In the genomic region with DNA sequence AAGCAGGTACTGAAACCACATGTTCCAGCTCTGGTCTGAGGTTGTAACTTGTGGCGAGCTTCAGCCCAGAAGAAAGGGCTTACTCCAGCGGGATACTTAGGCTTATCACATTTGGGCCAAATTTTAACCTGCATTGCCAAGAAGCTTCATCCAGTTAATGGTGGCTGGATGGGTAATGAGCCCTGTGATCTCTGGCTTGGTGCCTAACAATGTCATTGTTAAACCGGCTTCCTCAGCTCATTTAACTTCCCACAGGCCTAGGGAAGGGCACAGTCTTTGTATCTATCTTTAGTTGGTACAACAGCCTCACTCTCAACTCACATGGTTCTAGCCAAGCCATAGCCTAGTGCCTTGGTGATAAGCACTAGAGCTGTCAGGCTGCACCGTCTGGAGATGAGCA, we compare ENCODE assay signal across 17 cellular contexts. TPM values are rescaled to one million over a fixed set of nuclear protein-coding genes. Genes with fewer than 3 reads are reported as not detected.
A peak's percentile ranks its signal among the peaks of the same experiment; 100 is the strongest.
DNase-seq lines count a peak whose midpoint lies in the region; ATAC-seq, FAIRE-seq and TF ChIP-seq lines count a peak whose summit lies in the region.
"Had no signal": no experiment of that assay in that cellular context is flagged by ENCODE, and none has a peak within 500 bp of the region (broad histone marks: within the 10 kb centered on the region; RNA-seq: fewer than 3 reads in every experiment).

No MANE protein-coding gene starts in this region.

- no peaks in the 10 kb centered on the region for H3K9me3 Mint-ChIP-seq in H9
- no peaks in the 10 kb centered on the region for H3K9me3 Mint-ChIP-seq in CD4-positive, alpha-beta T cell
- H3K9me3 Mint-ChIP-seq: activated naive CD4-positive, alpha-beta T cell treated with anti-CD3 and anti-CD28 coated beads, Interleukin-2, amount 10 ng/mL, durations not matched to agents 7 days and 5 days; CD4-positive, CD25-positive, alpha-beta regulatory T cell; IgD-negative memory B cell had no signal

- H3K4me1 ChIP-seq in H9 (ENCODE audit: insufficient read depth, low read length) (peaks cover 2% of the 10 kb centered on the region; the same call in 1 of the 2 replicates), SK-N-SH (ENCODE audit: control insufficient read depth in 1 of 2, insufficient read depth in 2 of 2, low read depth in 1 of 2, low read length in 1 of 2) (peaks cover 31 to 50% of the 10 kb centered on the region in 2 experiments), heart left ventricle (peaks cover 0 to 33% (median 7%) of the 10 kb centered on the region in 12 donors), psoas muscle (peaks cover 44% of the 10 kb centered on the region)
- H3K4me1 ChIP-seq: transverse colon had no signal

- H2AFZ ChIP-seq in H9 (ENCODE audit: low read length) (no peak overlapping the region), SK-N-SH (ENCODE audit: low read depth) (0 out of 2 replicates have a peak overlapping the region, but pooled peaks have one; percentile 26)

- no peak overlapping the region for H2BK20ac ChIP-seq in H9 (ENCODE audit: low read depth, low read length, poor library complexity, severe bottlenecking)

- H3K36me3 ChIP-seq in SK-N-SH (replicated peaks in 1 of 2; ENCODE audit: control insufficient read depth in 1 of 2, insufficient read depth in 2 of 2, low read length in 1 of 2) (no peaks in the 10 kb centered on the region), heart left ventricle (no peaks in the 10 kb centered on the region), psoas muscle (ENCODE audit: insufficient read depth in 1 of 2, low read depth in 1 of 2) (no peaks in the 10 kb centered on the region)
- H3K36me3 ChIP-seq: transverse colon, WERI-Rb-1 had no signal

- no peak for TF ChIP-seq RAD21 in SK-N-SH (IDR thresholded peaks at IDR 0.05; ENCODE audit: low read length)

- no CpG with 5 or more reads among the region's 4 CpGs for whole genome bisulfite sequencing in H9 (ENCODE audit: extremely low coverage, insufficient read length, low lambda C conversion rate)
- WGBS in SK-N-SH (ENCODE audit: low lambda C conversion rate): 79% methylated on average over 4 of the region's 4 CpGs
- WGBS in heart left ventricle, 4 donors: 30 to 39% (median 35%) methylated on average over 4 of the region's 4 CpGs
- 33 to 42% (median 33%) methylated on average over 4 of the region's 4 CpGs for WGBS in psoas muscle, 3 donors

- no peak overlapping the region for H4K8ac ChIP-seq in H9 (replicated peaks; ENCODE audit: insufficient read length, low read depth, low read length)

- no peaks in the 10 kb centered on the region for H3K79me1 ChIP-seq in H9 (ENCODE audit: insufficient read depth, low read depth, low read length, poor library complexity, severe bottlenecking)

- H3K79me2 ChIP-seq in H9 (ENCODE audit: insufficient read depth, low read length) (no peaks in the 10 kb centered on the region), SK-N-SH (ENCODE audit: insufficient read depth) (no peaks in the 10 kb centered on the region)

- POLR2A ChIA-PET in SK-N-SH (lab: Yijun Ruan, JAX): interaction anchor here (0.8 to 1.8 kb wide), 6 partner anchors 13 to 165 kb away, joined by 3 to 11 read pairs (median 6); a partner anchor contains a TSS
- POLR2A ChIA-PET in CD4-positive, alpha-beta T cell (lab: Charles Lee): no interaction called here

- H3K27ac Mint-ChIP-seq in H9: no peak overlapping the region
- no peak overlapping the region for H3K27ac Mint-ChIP-seq in CD4-positive, alpha-beta T cell
- H3K27ac Mint-ChIP-seq: activated naive CD4-positive, alpha-beta T cell treated with anti-CD3 and anti-CD28 coated beads, Interleukin-2, amount 10 ng/mL, durations not matched to agents 7 days and 5 days; CD4-positive, CD25-positive, alpha-beta regulatory T cell; IgD-negative memory B cell had no signal

- TF ChIP-seq EP300 in SK-N-SH (IDR thresholded peaks at IDR 0.05; ENCODE audit: borderline replicate concordance in 1 of 2, low read depth in 1 of 2, low read length in 1 of 2): no peak

- H2BK15ac ChIP-seq in H9 (ENCODE audit: low read depth, low read length): no peak overlapping the region

- H3K14ac ChIP-seq in H9 (ENCODE audit: insufficient read depth, low read length): peak overlapping the region; percentile 13; the same call in 1 of the 2 replicates

- H2BK12ac ChIP-seq in H9 (ENCODE audit: insufficient read length, low read depth, low read length): no peak overlapping the region

- no peak overlapping the region for H2BK5ac ChIP-seq in H9 (ENCODE audit: insufficient read length, low read length)

- H3K9me3 ChIP-seq in H9 (ENCODE audit: control insufficient read depth, low read depth, low read length) (no peaks in the 10 kb centered on the region), SK-N-SH (no peaks in the 10 kb centered on the region), heart left ventricle (no peaks in the 10 kb centered on the region), psoas muscle (no peaks in the 10 kb centered on the region)
- no peaks in the 10 kb centered on the region for H3K9me3 ChIP-seq in CD4-positive, alpha-beta T cell (ENCODE audit: control insufficient read depth, low read length)
- H3K9me3 ChIP-seq: transverse colon had no signal

- no peak overlapping the region for H4K5ac ChIP-seq in H9 (ENCODE audit: insufficient read length, low read depth, low read length)

- H3K9ac ChIP-seq in H9 (ENCODE audit: extremely low read depth, insufficient read length, low read length) (no peak overlapping the region), SK-N-SH (peak overlapping the region; percentile 53; the same call in 1 of the 2 replicates)

- CTCF ChIA-PET in SK-N-SH (lab: Yijun Ruan, JAX): interaction anchor here (1.0 to 1.5 kb wide), 5 partner anchors 19 to 411 kb away, joined by 3 to 4 read pairs (median 3); no protein-coding TSS in a partner anchor
- CTCF ChIA-PET in CD4-positive, alpha-beta T cell (lab: Charles Lee): no interaction called here

- H3K4me2 ChIP-seq in H9 (ENCODE audit: insufficient read depth, insufficient read length, low read length): no peak overlapping the region
- H3K4me2 ChIP-seq in SK-N-SH: peak overlapping the region; percentile 40

- H3K27me3 Mint-ChIP-seq in H9 (ENCODE audit: low read depth): no peaks in the 10 kb centered on the region
- H3K27me3 Mint-ChIP-seq in CD4-positive, alpha-beta T cell: no peaks in the 10 kb centered on the region
- H3K27me3 Mint-ChIP-seq: activated naive CD4-positive, alpha-beta T cell treated with anti-CD3 and anti-CD28 coated beads, Interleukin-2, amount 10 ng/mL, durations not matched to agents 7 days and 5 days had no signal

- peak; percentile 83 to 93 (median 87) for ATAC-seq in heart left ventricle
- ATAC-seq in psoas muscle: peak in 3 of 4 donors; percentile 26 to 53 (median 27)
- ATAC-seq in HG02623 (IDR thresholded peaks at IDR 0.05; ENCODE audit: unreplicated experiment): no peak
- ATAC-seq in CD4-positive, alpha-beta T cell (ENCODE audit: poor library complexity): no peak
- ATAC-seq: PC-3 had no signal

- no peak for FAIRE-seq in urothelium cell line (lab: Jason Lieb, UNC)
- FAIRE-seq: endometrium had no signal

- H2AK5ac ChIP-seq in H9 (ENCODE audit: insufficient read length, low read length): no peak overlapping the region

- H3K4me3 Mint-ChIP-seq in H9: no peak overlapping the region
- no peak overlapping the region for H3K4me3 Mint-ChIP-seq in CD4-positive, alpha-beta T cell
- H3K4me3 Mint-ChIP-seq: activated naive CD4-positive, alpha-beta T cell treated with anti-CD3 and anti-CD28 coated beads, Interleukin-2, amount 10 ng/mL, durations not matched to agents 7 days and 5 days; IgD-negative memory B cell had no signal

- no peaks in the 10 kb centered on the region for H3K9me2 ChIP-seq in SK-N-SH

- H3K18ac ChIP-seq in H9 (ENCODE audit: insufficient read length, low read depth, low read length): no peak overlapping the region

- no peak for TF ChIP-seq POLR2A in heart left ventricle (IDR thresholded peaks at IDR 0.05)

- intact Hi-C loops in heart left ventricle (cut with DNase I) (no loop called here), psoas muscle (cut with DNase I) (loop anchor here (5.0 kb wide), 1 partner anchor 38 kb away; no protein-coding TSS in a partner anchor)
- intact Hi-C loops in CD4-positive, alpha-beta T cell (cut with DNase I, micrococcal nuclease): no loop called here

- no peak overlapping the region for H2BK120ac ChIP-seq in H9 (ENCODE audit: low read depth, low read length, poor library complexity, severe bottlenecking)

- H3K4me1 Mint-ChIP-seq in H9: peaks cover 6 to 8% of the 10 kb centered on the region in 2 experiments
- H3K4me1 Mint-ChIP-seq in CD4-positive, alpha-beta T cell (ENCODE audit: low read depth): no peaks in the 10 kb centered on the region
- H3K4me1 Mint-ChIP-seq: activated naive CD4-positive, alpha-beta T cell treated with anti-CD3 and anti-CD28 coated beads, Interleukin-2, amount 10 ng/mL, durations not matched to agents 7 days and 5 days; CD4-positive, CD25-positive, alpha-beta regulatory T cell; IgD-negative memory B cell had no signal

- no peak overlapping the region for H3K27ac ChIP-seq in H9 (ENCODE audit: insufficient read length, low read depth, low read length)
- H3K27ac ChIP-seq in SK-N-SH (ENCODE audit: low read depth in 2 of 2, low read length in 1 of 2): peak overlapping the region; percentile 91 to 99
- H3K27ac ChIP-seq in heart left ventricle: peak overlapping the region in 10 of 12 donors; percentile 3 to 62 (median 38)
- peak overlapping the region; percentile 76 for H3K27ac ChIP-seq in psoas muscle
- H3K27ac ChIP-seq in CD4-positive, alpha-beta T cell (ENCODE audit: low read depth, low read length): no peak overlapping the region
- H3K27ac ChIP-seq: transverse colon, WERI-Rb-1 had no signal

- no peak overlapping the region for H3K23ac ChIP-seq in H9 (ENCODE audit: insufficient read length, low read depth, low read length)

- no peak for TF ChIP-seq CTCF in H9 (conservative IDR thresholded peaks at IDR 0.05)
- TF ChIP-seq CTCF in SK-N-SH (IDR thresholded peaks at IDR 0.05): no peak
- no peak for TF ChIP-seq CTCF in heart left ventricle (IDR thresholded peaks at IDR 0.05)
- TF ChIP-seq CTCF in psoas muscle (IDR thresholded peaks at IDR 0.05): no peak
- no peak for TF ChIP-seq CTCF in CD4-positive, alpha-beta T cell (IDR thresholded peaks at IDR 0.05)

- no peak overlapping the region for H3K4ac ChIP-seq in H9 (ENCODE audit: low read depth, low read length)

- peaks cover 46% of the 10 kb centered on the region for H3F3A ChIP-seq in SK-N-SH (replicated peaks; ENCODE audit: insufficient read depth)

- DNase-seq in H9 (no peak), SK-N-SH (no peak), heart left ventricle (peak in 4 of 5 donors; percentile 28 to 59 (median 38)), psoas muscle (no peak), urothelium cell line (ENCODE audit: low spot score) (no peak), H4 (ENCODE audit: low spot score) (no peak)
- no peak for DNase-seq in CD4-positive, alpha-beta T cell
- DNase-seq: activated naive CD4-positive, alpha-beta T cell treated with anti-CD3 and anti-CD28 coated beads, Interleukin-2, amount 10 ng/mL, durations not matched to agents 7 days and 5 days; CD4-positive, CD25-positive, alpha-beta regulatory T cell; NCI-H1092 treated with DMSO at 0.1 percent for 48 hours; NCI-H226; PC-3; transverse colon; WERI-Rb-1 had no signal

- no peak overlapping the region for H4K91ac ChIP-seq in H9 (ENCODE audit: insufficient read length, low read depth, low read length)

- H3K27me3 ChIP-seq in H9 (ENCODE audit: insufficient read depth, low read length): no peaks in the 10 kb centered on the region
- no peaks in the 10 kb centered on the region for H3K27me3 ChIP-seq in SK-N-SH (ENCODE audit: insufficient read depth)
- no peaks in the 10 kb centered on the region for H3K27me3 ChIP-seq in heart left ventricle
- no peaks in the 10 kb centered on the region for H3K27me3 ChIP-seq in psoas muscle (ENCODE audit: insufficient read depth in 3 of 3, low read length in 2 of 3)
- no peaks in the 10 kb centered on the region for H3K27me3 ChIP-seq in CD4-positive, alpha-beta T cell (ENCODE audit: control insufficient read depth, insufficient read depth, low read length)
- H3K27me3 ChIP-seq: transverse colon had no signal

- no peak overlapping the region for H3K4me3 ChIP-seq in SK-N-SH (ENCODE audit: low read depth in 2 of 2, low read length in 1 of 2)
- H3K4me3 ChIP-seq in heart left ventricle: no peak overlapping the region
- H3K4me3 ChIP-seq in psoas muscle: no peak overlapping the region
- H3K4me3 ChIP-seq: transverse colon had no signal

- H3K36me3 Mint-ChIP-seq in H9 (ENCODE audit: insufficient read depth in 1 of 3, low read depth in 3 of 3): no peaks in the 10 kb centered on the region
- no peaks in the 10 kb centered on the region for H3K36me3 Mint-ChIP-seq in CD4-positive, alpha-beta T cell (ENCODE audit: low read depth)
- H3K36me3 Mint-ChIP-seq: activated naive CD4-positive, alpha-beta T cell treated with anti-CD3 and anti-CD28 coated beads, Interleukin-2, amount 10 ng/mL, durations not matched to agents 7 days and 5 days; CD4-positive, CD25-positive, alpha-beta regulatory T cell; IgD-negative memory B cell had no signal

- no peaks in the 10 kb centered on the region for H3K23me2 ChIP-seq in H9 (ENCODE audit: insufficient read length, low read depth, low read length, poor library complexity, severe bottlenecking)

- H3K56ac ChIP-seq in H9 (ENCODE audit: insufficient read length, low read depth, low read length): no peak overlapping the region

- H4K20me1 ChIP-seq in H9 (ENCODE audit: control insufficient read depth, insufficient read depth, insufficient read length): no peaks in the 10 kb centered on the region
- no peaks in the 10 kb centered on the region for H4K20me1 ChIP-seq in SK-N-SH (ENCODE audit: insufficient read depth)

- H3T11ph ChIP-seq in H9 (ENCODE audit: low read length): no peak overlapping the region

RNA-seq across cellular contexts. Expression of a gene that starts 43.6 kb away (rescaled TPM):
- total RNA-seq in H9 (2021): not detected in 2 replicates
- 0.13 and 0.21 TPM in 2 replicates for polyA plus RNA-seq in SK-N-SH (2012; rRNA removed)
- polyA plus RNA-seq in SK-N-SH (2012; cell fraction: cytosol; rRNA removed): 0.14 and 0.18 TPM in 2 replicates
- polyA plus RNA-seq in SK-N-SH (2012; cell fraction: nucleus; rRNA removed): 0.12 and 0.39 TPM in 2 replicates
- 1 to 10 TPM in 1 of 9 donors, under 1 TPM in 5, not detected in 3; 0.24 to 1.2 (median 0.39) TPM for total RNA-seq in heart left ventricle
- under 1 TPM; 0.06 to 0.11 TPM for polyA plus RNA-seq in heart left ventricle
- total RNA-seq in psoas muscle: not detected
- polyA plus RNA-seq in psoas muscle: under 1 TPM in 1 of 3 donors, not detected in 2; 0.04 TPM
- not detected in 2 replicates for total RNA-seq in H4 (2014; rRNA removed; shearing (Covaris generic))
- not detected for total RNA-seq in CD4-positive, alpha-beta T cell
- total RNA-seq: CD4-positive, CD25-positive, alpha-beta regulatory T cell; transverse colon had no signal
- polyA plus RNA-seq: CD4-positive, CD25-positive, alpha-beta regulatory T cell; IgD-negative memory B cell had no signal

Comparison
In these comparisons a context has a peak if more than half of its experiments do, and no peak if none do; other contexts are left out.
1. DNase-seq: peak in heart left ventricle (4 of 5); none in H9 (single experiment), SK-N-SH (single experiment), psoas muscle (0 of 2), urothelium cell line (single experiment), H4 (single experiment) and CD4-positive, alpha-beta T cell (0 of 10).
2. H3K27ac ChIP-seq: peak in SK-N-SH (2 of 2), heart left ventricle (10 of 12) and psoas muscle (single experiment); none in H9 (single experiment) and CD4-positive, alpha-beta T cell (single experiment).
3. ATAC-seq: peak in heart left ventricle (4 of 4) and psoas muscle (3 of 4); none in HG02623 (single experiment) and CD4-positive, alpha-beta T cell (single experiment).
4. intact Hi-C loops: an anchor here in psoas muscle (5.0 kb wide); none called in heart left ventricle and CD4-positive, alpha-beta T cell.